Comparison of ENCODE assay signal across 24 cellular contexts in genomic region chr12:103205906-103206305, GRCh38.
"Had no signal": no experiment of that assay in that cellular context is flagged by ENCODE, and none has a peak within 500 bp of the region (broad histone marks: within the 10 kb centered on the region; RNA-seq: fewer than 3 reads in every experiment).

No MANE protein-coding gene starts in this region.

- ATAC-seq: left ventricle myocardium superior; lower lobe of right lung; natural killer cell; sciatic nerve; stimulated activated naive CD8-positive, alpha-beta T cell treated with anti-CD3 and anti-CD28 coated beads, Interleukin-15, amount 100 ng/mL, for 72 hours; upper lobe of right lung had no signal

- H3K27ac Mint-ChIP-seq: memory B cell; natural killer cell; stimulated activated naive CD8-positive, alpha-beta T cell treated with anti-CD3 and anti-CD28 coated beads, Interleukin-15, amount 100 ng/mL, for 72 hours had no signal

- H2AFZ ChIP-seq: parathyroid adenoma had no signal

- H3K4me3 Mint-ChIP-seq: memory B cell; natural killer cell; stimulated activated naive CD8-positive, alpha-beta T cell treated with anti-CD3 and anti-CD28 coated beads, Interleukin-15, amount 100 ng/mL, for 72 hours had no signal

- H3K27me3 ChIP-seq: neutrophil, right atrium auricular region, suprapubic skin, transverse colon, upper lobe of right lung, uterus had no signal

- H3K4me1 Mint-ChIP-seq: memory B cell; natural killer cell; stimulated activated naive CD8-positive, alpha-beta T cell treated with anti-CD3 and anti-CD28 coated beads, Interleukin-15, amount 100 ng/mL, for 72 hours had no signal

- H3K9me3 ChIP-seq: lower lobe of right lung, neutrophil, prostate gland, right atrium auricular region, suprapubic skin, transverse colon, upper lobe of right lung, uterus had no signal

- H3K4me1 ChIP-seq: lower lobe of right lung, parathyroid adenoma, prostate gland, right atrium auricular region, suprapubic skin, transverse colon, upper lobe of right lung, uterus had no signal

- H3K4me3 ChIP-seq: coronary artery, lower lobe of right lung, prostate gland, right atrium auricular region, smooth muscle cell, suprapubic skin, transverse colon, upper lobe of right lung, uterus had no signal

- H3K36me3 ChIP-seq: lower lobe of right lung, neutrophil, prostate gland, right atrium auricular region, suprapubic skin, transverse colon, upper lobe of right lung, uterus had no signal

- DNase-seq: dermis blood vessel endothelial cell; effector memory CD4-positive, alpha-beta T cell; hypothalamus; left ventricle myocardium superior; lower lobe of right lung; natural killer cell; stimulated activated CD4-positive, alpha-beta T cell treated with anti-CD3 and anti-CD28 coated beads, Interleukin-12 subunit alpha, Interleukin-12 subunit beta, amount 100 ng/mL, for 4 hours; stimulated activated CD4-positive, alpha-beta T cell treated with anti-CD3 and anti-CD28 coated beads, Interleukin-1b, Interleukin-23, amount 100 ng/mL, for 48 hours; stimulated activated CD4-positive, alpha-beta T cell treated with anti-CD3 and anti-CD28 coated beads, Interleukin-4, amount 100 ng/mL, for 1 hour; stimulated activated CD8-positive, alpha-beta memory T cell treated with anti-CD3 and anti-CD28 coated beads, Interleukin-4, amount 100 ng/mL, for 48 hours; stimulated activated naive CD4-positive, alpha-beta T cell; stimulated activated naive CD8-positive, alpha-beta T cell treated with anti-CD3 and anti-CD28 coated beads, Interleukin-15, amount 100 ng/mL, for 72 hours; transverse colon; upper lobe of right lung; uterus had no signal

- H3K4me2 ChIP-seq: smooth muscle cell had no signal

- H3K27me3 Mint-ChIP-seq: stimulated activated naive CD8-positive, alpha-beta T cell treated with anti-CD3 and anti-CD28 coated beads, Interleukin-15, amount 100 ng/mL, for 72 hours had no signal

- H3K79me2 ChIP-seq: parathyroid adenoma had no signal

- H3K27ac ChIP-seq: coronary artery, lower lobe of right lung, neutrophil, parathyroid adenoma, prostate gland, right atrium auricular region, suprapubic skin, transverse colon, upper lobe of right lung, uterus had no signal

- H3K36me3 Mint-ChIP-seq: natural killer cell had no signal
